In the genomic region with DNA sequence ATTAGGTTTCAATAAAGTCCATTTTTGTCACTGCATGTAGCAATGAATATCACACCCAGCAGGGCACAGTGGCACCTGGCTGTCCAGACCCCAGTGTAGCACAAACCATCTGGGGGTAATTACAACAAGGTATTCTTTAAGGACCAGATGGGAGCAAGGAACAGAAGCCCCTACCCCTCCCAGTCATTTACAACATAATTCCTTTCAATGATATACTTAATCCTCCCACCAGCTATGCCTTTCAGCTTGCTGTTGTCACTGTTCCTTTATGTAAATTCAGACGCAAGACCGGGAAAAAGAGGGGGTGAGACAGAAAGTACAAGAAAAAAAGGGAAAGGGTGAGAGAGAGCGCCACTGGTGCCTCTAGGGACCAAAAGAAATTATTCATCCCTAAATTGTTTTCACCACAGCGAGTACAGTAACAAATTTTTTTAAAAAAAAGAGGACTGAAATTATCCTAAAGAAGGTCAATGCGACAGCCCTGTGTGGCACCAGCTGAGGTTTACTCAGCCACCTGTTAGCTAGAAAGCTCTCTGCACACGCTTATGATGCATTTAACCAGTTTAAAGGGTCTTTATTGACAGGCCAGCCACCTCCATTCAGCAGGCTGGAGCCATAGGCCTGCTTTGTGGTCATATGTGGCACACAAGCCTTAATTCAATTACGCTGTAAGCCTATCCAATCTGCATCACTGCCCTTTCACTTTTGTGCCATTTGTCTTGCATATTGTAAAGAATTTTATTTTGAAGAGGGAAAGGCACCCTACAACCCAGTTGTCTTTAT, we compare ENCODE assay signal across 1 cellular context.
TF ChIP-seq lines count a peak whose summit lies in the region.

No MANE protein-coding gene starts in this region.

TF ChIP-seq in GM23338, 12 proteins besides CTCF, POLR2A, EP300 and RAD21 (continued from another document):
- TF ChIP-seq, protein P1, sequence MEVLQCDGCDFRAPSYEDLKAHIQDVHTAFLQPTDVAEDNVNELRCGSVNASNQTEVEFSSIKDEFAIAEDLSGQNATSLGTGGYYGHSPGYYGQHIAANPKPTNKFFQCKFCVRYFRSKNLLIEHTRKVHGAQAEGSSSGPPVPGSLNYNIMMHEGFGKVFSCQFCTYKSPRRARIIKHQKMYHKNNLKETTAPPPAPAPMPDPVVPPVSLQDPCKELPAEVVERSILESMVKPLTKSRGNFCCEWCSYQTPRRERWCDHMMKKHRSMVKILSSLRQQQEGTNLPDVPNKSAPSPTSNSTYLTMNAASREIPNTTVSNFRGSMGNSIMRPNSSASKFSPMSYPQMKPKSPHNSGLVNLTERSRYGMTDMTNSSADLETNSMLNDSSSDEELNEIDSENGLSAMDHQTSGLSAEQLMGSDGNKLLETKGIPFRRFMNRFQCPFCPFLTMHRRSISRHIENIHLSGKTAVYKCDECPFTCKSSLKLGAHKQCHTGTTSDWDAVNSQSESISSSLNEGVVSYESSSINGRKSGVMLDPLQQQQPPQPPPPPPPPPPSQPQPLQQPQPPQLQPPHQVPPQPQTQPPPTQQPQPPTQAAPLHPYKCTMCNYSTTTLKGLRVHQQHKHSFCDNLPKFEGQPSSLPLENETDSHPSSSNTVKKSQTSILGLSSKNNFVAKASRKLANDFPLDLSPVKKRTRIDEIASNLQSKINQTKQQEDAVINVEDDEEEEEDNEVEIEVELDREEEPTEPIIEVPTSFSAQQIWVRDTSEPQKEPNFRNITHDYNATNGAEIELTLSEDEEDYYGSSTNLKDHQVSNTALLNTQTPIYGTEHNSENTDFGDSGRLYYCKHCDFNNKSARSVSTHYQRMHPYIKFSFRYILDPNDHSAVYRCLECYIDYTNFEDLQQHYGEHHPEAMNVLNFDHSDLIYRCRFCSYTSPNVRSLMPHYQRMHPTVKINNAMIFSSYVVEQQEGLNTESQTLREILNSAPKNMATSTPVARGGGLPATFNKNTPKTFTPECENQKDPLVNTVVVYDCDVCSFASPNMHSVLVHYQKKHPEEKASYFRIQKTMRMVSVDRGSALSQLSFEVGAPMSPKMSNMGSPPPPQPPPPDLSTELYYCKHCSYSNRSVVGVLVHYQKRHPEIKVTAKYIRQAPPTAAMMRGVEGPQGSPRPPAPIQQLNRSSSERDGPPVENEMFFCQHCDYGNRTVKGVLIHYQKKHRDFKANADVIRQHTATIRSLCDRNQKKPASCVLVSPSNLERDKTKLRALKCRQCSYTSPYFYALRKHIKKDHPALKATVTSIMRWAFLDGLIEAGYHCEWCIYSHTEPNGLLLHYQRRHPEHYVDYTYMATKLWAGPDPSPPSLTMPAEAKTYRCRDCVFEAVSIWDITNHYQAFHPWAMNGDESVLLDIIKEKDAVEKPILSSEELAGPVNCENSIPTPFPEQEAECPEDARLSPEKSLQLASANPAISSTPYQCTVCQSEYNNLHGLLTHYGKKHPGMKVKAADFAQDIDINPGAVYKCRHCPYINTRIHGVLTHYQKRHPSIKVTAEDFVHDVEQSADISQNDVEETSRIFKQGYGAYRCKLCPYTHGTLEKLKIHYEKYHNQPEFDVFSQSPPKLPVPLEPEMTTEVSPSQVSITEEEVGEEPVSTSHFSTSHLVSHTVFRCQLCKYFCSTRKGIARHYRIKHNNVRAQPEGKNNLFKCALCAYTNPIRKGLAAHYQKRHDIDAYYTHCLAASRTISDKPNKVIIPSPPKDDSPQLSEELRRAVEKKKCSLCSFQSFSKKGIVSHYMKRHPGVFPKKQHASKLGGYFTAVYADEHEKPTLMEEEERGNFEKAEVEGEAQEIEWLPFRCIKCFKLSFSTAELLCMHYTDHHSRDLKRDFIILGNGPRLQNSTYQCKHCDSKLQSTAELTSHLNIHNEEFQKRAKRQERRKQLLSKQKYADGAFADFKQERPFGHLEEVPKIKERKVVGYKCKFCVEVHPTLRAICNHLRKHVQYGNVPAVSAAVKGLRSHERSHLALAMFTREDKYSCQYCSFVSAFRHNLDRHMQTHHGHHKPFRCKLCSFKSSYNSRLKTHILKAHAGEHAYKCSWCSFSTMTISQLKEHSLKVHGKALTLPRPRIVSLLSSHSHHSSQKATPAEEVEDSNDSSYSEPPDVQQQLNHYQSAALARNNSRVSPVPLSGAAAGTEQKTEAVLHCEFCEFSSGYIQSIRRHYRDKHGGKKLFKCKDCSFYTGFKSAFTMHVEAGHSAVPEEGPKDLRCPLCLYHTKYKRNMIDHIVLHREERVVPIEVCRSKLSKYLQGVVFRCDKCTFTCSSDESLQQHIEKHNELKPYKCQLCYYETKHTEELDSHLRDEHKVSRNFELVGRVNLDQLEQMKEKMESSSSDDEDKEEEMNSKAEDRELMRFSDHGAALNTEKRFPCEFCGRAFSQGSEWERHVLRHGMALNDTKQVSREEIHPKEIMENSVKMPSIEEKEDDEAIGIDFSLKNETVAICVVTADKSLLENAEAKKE (CRISPR knock-in tag; IDR thresholded peaks at IDR 0.05): no peak
